ENCODE assay signal across 11 cellular contexts in the genomic region with DNA sequence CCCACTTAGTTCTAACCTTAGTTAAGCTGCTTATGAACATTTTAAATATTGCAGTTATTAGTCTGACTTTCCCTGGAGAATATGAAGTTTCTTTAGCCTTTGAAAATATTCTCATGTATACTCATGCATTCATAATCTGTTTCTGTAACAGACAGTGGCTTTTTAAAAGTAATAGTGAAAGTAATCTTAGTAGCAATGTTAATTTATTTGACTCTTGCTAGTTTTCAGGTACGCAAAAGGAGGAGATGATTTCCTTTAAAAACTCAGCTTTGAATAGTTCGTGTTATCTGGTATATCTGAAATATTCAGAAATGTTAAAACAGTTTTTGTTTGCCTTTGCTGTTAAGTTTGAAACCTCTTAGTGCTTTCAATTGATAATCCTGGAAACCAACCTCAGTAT. TPM values are rescaled to one million over a fixed set of nuclear protein-coding genes. Genes with fewer than 3 reads are reported as not detected.
DNase-seq lines count a peak whose midpoint lies in the region; ATAC-seq and TF ChIP-seq lines count a peak whose summit lies in the region.
"Had no signal": no experiment of that assay in that cellular context is flagged by ENCODE, and none has a peak within 500 bp of the region (broad histone marks: within the 10 kb centered on the region; RNA-seq: fewer than 3 reads in every experiment).

No MANE protein-coding gene starts in this region.

- H3K27me3 ChIP-seq in esophagus squamous epithelium (no peaks in the 10 kb centered on the region), skeletal muscle satellite cell (ENCODE audit: control insufficient read depth, insufficient read depth, low read length) (no peaks in the 10 kb centered on the region), aorta (ENCODE audit: control insufficient read depth in 1 of 2, insufficient read depth in 2 of 2, low read length in 1 of 2) (no peaks in the 10 kb centered on the region)
- H3K27me3 ChIP-seq: colonic mucosa had no signal

- TF ChIP-seq CTCF in GM12875 (IDR thresholded peaks at IDR 0.05; ENCODE audit: borderline replicate concordance, insufficient read depth, low read depth, low read length) (no peak), esophagus squamous epithelium (IDR thresholded peaks at IDR 0.05) (no peak)

- intact Hi-C loops in esophagus squamous epithelium (cut with DNase I) = loop anchor here (10.0 kb wide), 1 partner anchor 76 kb away; no protein-coding TSS in a partner anchor
- intact Hi-C loops in aorta (cut with DNase I) = no loop called here

- H3K4me1 ChIP-seq in esophagus squamous epithelium = peaks cover 24 to 80% (median 35%) of the 10 kb centered on the region in 3 donors
- H3K4me1 ChIP-seq in skeletal muscle satellite cell (ENCODE audit: control insufficient read depth, insufficient read depth, low read length) = peaks cover 39% of the 10 kb centered on the region
- peaks cover 0 to 5% of the 10 kb centered on the region in 2 donors for H3K4me1 ChIP-seq in aorta (ENCODE audit: control insufficient read depth in 1 of 2, insufficient read depth in 2 of 2, low read length in 2 of 2)

- H3K36me3 ChIP-seq in SK-N-MC (ENCODE audit: insufficient read depth, low read length) = peaks cover 2% of the 10 kb centered on the region
- no peaks in the 10 kb centered on the region for H3K36me3 ChIP-seq in esophagus squamous epithelium
- no peaks in the 10 kb centered on the region for H3K36me3 ChIP-seq in skeletal muscle satellite cell (ENCODE audit: insufficient read depth, low read length)
- no peaks in the 10 kb centered on the region for H3K36me3 ChIP-seq in aorta (ENCODE audit: control insufficient read depth in 1 of 2, insufficient read depth in 2 of 2, low read length in 1 of 2)
- H3K36me3 ChIP-seq: colonic mucosa had no signal

- no peak for ATAC-seq in aorta (ENCODE audit: low FRiP score)

- no peak overlapping the region for H3K27ac ChIP-seq in SK-N-MC
- peak overlapping the region in 3 of 4 donors; percentile 15 to 97 (median 27) for H3K27ac ChIP-seq in esophagus squamous epithelium
- H3K27ac ChIP-seq in aorta (ENCODE audit: low read depth in 1 of 2, low read length in 2 of 2) = no peak overlapping the region
- H3K27ac ChIP-seq: colonic mucosa had no signal

- peak overlapping the region; percentile 79 for H3K4me2 ChIP-seq in skeletal muscle satellite cell (ENCODE audit: low read length)

- no peak for TF ChIP-seq POLR2A in esophagus squamous epithelium (IDR thresholded peaks at IDR 0.05)

- peak overlapping the region; percentile 61 for H3K9ac ChIP-seq in SK-N-MC (ENCODE audit: insufficient read length)
- peak overlapping the region; percentile 92 for H3K9ac ChIP-seq in skeletal muscle satellite cell (ENCODE audit: low read depth, low read length)

- H3K4me3 ChIP-seq in GM12875 (ENCODE audit: low read depth, low read length) = peak overlapping the region; percentile 24
- H3K4me3 ChIP-seq in SK-N-MC = no peak overlapping the region
- H3K4me3 ChIP-seq in esophagus squamous epithelium = peak overlapping the region in 3 of 4 donors; percentile 2 to 82 (median 80)
- H3K4me3 ChIP-seq in skeletal muscle satellite cell (ENCODE audit: low read length) = peak overlapping the region; percentile 93
- no peak overlapping the region for H3K4me3 ChIP-seq in aorta (ENCODE audit: low read length in 2 of 2)

- no peaks in the 10 kb centered on the region for H3K9me3 ChIP-seq in SK-N-MC (ENCODE audit: low read depth, low read length)
- H3K9me3 ChIP-seq in esophagus squamous epithelium = no peaks in the 10 kb centered on the region
- H3K9me3 ChIP-seq in skeletal muscle satellite cell (replicated peaks; ENCODE audit: low read length) = no peaks in the 10 kb centered on the region
- no peaks in the 10 kb centered on the region for H3K9me3 ChIP-seq in aorta (ENCODE audit: control insufficient read depth, low read length)
- H3K9me3 ChIP-seq: colonic mucosa had no signal

- WGBS in esophagus squamous epithelium, 2 donors = 22 to 23% methylated on average over 2 of the region's 2 CpGs
- WGBS in aorta, 2 donors = 58 to 66% methylated on average over 2 of the region's 2 CpGs

- DNase-seq in SK-N-MC (ENCODE audit: low read depth, low spot score) (no peak), esophagus squamous epithelium (lab: John Stamatoyannopoulos, UW) (no peak), H4 (ENCODE audit: low spot score) (no peak), SIG-M5 (lab: John Stamatoyannopoulos, UW) (no peak), cortex of kidney (lab: John Stamatoyannopoulos, UW) (no peak), aorta (no peak)
- DNase-seq: activated CD4-positive, alpha-beta T cell treated with anti-CD3 and anti-CD28 coated beads, Interleukin-2, amount 50 U/mL, for 48 hours; colonic mucosa; stimulated activated naive CD4-positive, alpha-beta T cell treated with Interleukin-2 at 50 U/mL for 16 hours had no signal

RNA-seq across cellular contexts. Expression of a gene that starts 3.8 kb away (rescaled TPM):
- total RNA-seq in esophagus squamous epithelium (10 to 100 TPM; 13.0 to 60.3 (median 23.4) TPM), aorta (100 to 1,000 TPM in 1 of 2 donors, 10 to 100 TPM in 1; 86.5 to 112 TPM)
- 15.1 and 17.5 TPM in 2 replicates for total RNA-seq in skeletal muscle satellite cell (2012; rRNA removed)
- 5.1 and 14.1 TPM in 2 replicates for total RNA-seq in H4 (2014; rRNA removed; shearing (Covaris generic))
- 10 to 100 TPM in 1 of 2 donors, 1 to 10 TPM in 1; 7.6 to 13.4 TPM for polyA plus RNA-seq in aorta

RNA-seq across cellular contexts. Expression of a gene that starts 37.9 kb away (rescaled TPM):
- total RNA-seq in esophagus squamous epithelium = 100 to 1,000 TPM in 3 of 4 donors, 10 to 100 TPM in 1; 96.5 to 150 (median 110) TPM
- total RNA-seq in skeletal muscle satellite cell (2012; rRNA removed) = 150 and 225 TPM in 2 replicates
- total RNA-seq in H4 (2014; rRNA removed; shearing (Covaris generic)) = 203 and 236 TPM in 2 replicates
- 100 to 1,000 TPM in 1 of 2 donors, 10 to 100 TPM in 1; 83.8 to 112 TPM for total RNA-seq in aorta
- 100 to 1,000 TPM; 114 to 150 TPM for polyA plus RNA-seq in aorta

Comparison
In these comparisons a context has a peak if more than half of its experiments do, and no peak if none do; other contexts are left out.
1. H3K4me3 ChIP-seq: peak in GM12875 (single experiment), esophagus squamous epithelium (3 of 4) and skeletal muscle satellite cell (single experiment); none in SK-N-MC (single experiment) and aorta (0 of 2).
2. H3K27ac ChIP-seq: peak in esophagus squamous epithelium (3 of 4); none in SK-N-MC (single experiment) and aorta (0 of 2).